In genomic region chr1:145891143-145891542, GRCh38 we compare ENCODE assay signal across 8 cellular contexts. TPM values are rescaled to one million over a fixed set of nuclear protein-coding genes. Genes with fewer than 3 reads are reported as not detected.
DNase-seq lines count a peak whose midpoint lies in the region; ATAC-seq and TF ChIP-seq lines count a peak whose summit lies in the region.

No MANE protein-coding gene starts in this region.

- H3K36me3 ChIP-seq in HCT116 (ENCODE audit: control insufficient read depth in 1 of 2, insufficient read depth in 2 of 2, low read length in 2 of 2): no peaks in the 10 kb centered on the region
- H3K36me3 ChIP-seq in SK-N-MC (ENCODE audit: insufficient read depth, low read length): no peaks in the 10 kb centered on the region
- H3K36me3 ChIP-seq in skeletal muscle tissue (ENCODE audit: control insufficient read depth in 3 of 3, insufficient read depth in 3 of 3, low read length in 3 of 3): no peaks in the 10 kb centered on the region

- no peak for DNase-seq in HCT116 (ENCODE audit: low read depth, low spot score)
- no peak for DNase-seq in SK-N-MC (ENCODE audit: low read depth, low spot score)
- no peak for DNase-seq in left ventricle myocardium superior
- DNase-seq in activated CD4-positive, alpha-beta T cell treated with anti-CD3 and anti-CD28 coated beads for 48 hours: no peak
- DNase-seq in NAMALWA (ENCODE audit: low spot score): no peak

- H3K9me2 ChIP-seq in HCT116 (ENCODE audit: insufficient read depth): no peaks in the 10 kb centered on the region

- H3K4me1 ChIP-seq in HCT116 (ENCODE audit: control insufficient read depth in 1 of 2, insufficient read depth in 2 of 2, low read length in 2 of 2) (peaks cover 29 to 41% of the 10 kb centered on the region in 2 experiments), skeletal muscle tissue (ENCODE audit: control insufficient read depth in 3 of 3, insufficient read depth in 3 of 3, low read length in 3 of 3) (peaks cover 15 to 28% (median 19%) of the 10 kb centered on the region in 3 donors)

- peak overlapping the region; percentile 71 for H3K4me2 ChIP-seq in HCT116 (ENCODE audit: low read length)

- no peaks in the 10 kb centered on the region for H4K20me1 ChIP-seq in HCT116 (ENCODE audit: insufficient read depth)

- CTCF ChIA-PET in HCT116 (lab: Charles Lee): interaction anchor here (0.7 to 3.3 kb wide), 18 partner anchors 12 to 146 kb away, joined by 3 to 36 read pairs (median 8); partner anchors contain the start of genes ANKRD34A, ITGA10, LIX1L and PIAS3

- H3K9me3 ChIP-seq in HCT116 (ENCODE audit: control insufficient read depth in 1 of 2, insufficient read depth in 1 of 2, low read depth in 1 of 2, low read length in 2 of 2) (no peaks in the 10 kb centered on the region), SK-N-MC (ENCODE audit: low read depth, low read length) (no peaks in the 10 kb centered on the region), skeletal muscle tissue (ENCODE audit: control insufficient read depth in 3 of 3, low read length in 3 of 3) (no peaks in the 10 kb centered on the region)

- H3K27me3 ChIP-seq in HCT116 (ENCODE audit: insufficient read depth, low read length) (no peaks in the 10 kb centered on the region), skeletal muscle tissue (ENCODE audit: control insufficient read depth in 3 of 3, insufficient read depth in 3 of 3, low read length in 3 of 3) (no peaks in the 10 kb centered on the region)

- ATAC-seq in HCT116 (no peak), left ventricle myocardium superior (peak; percentile 2), GM18858 (IDR thresholded peaks at IDR 0.05; ENCODE audit: unreplicated experiment) (no peak), GM18907 (IDR thresholded peaks at IDR 0.05; ENCODE audit: unreplicated experiment) (no peak)

- intact Hi-C loops in HCT116 (cut with micrococcal nuclease) (loop anchor here (5.0 kb wide), 1 partner anchor 86 kb away; no protein-coding TSS in a partner anchor), left ventricle myocardium superior (cut with micrococcal nuclease) (no loop called here)

- H3K79me2 ChIP-seq in HCT116 (ENCODE audit: insufficient read depth, low read length): no peaks in the 10 kb centered on the region

- BruUV-seq in HCT116 (replicated peaks; lab: Mats Ljungman, UMichigan): no TSS peak

- POLR2A ChIA-PET in HCT116 (lab: Charles Lee): interaction anchor here (0.8 to 2.6 kb wide), 9 partner anchors 17 to 160 kb away, joined by 3 to 21 read pairs (median 6); partner anchors contain the start of genes ANKRD34A, PEX11B, PIAS3 and POLR3GL

- H3K9ac ChIP-seq in HCT116 (ENCODE audit: low read length): 0 out of 2 replicates have a peak overlapping the region, but pooled peaks have one; percentile 54
- peak overlapping the region; percentile 8 for H3K9ac ChIP-seq in SK-N-MC (ENCODE audit: insufficient read length)
- peak overlapping the region in 2 of 3 donors; percentile 62 to 74 for H3K9ac ChIP-seq in skeletal muscle tissue (ENCODE audit: low read depth in 1 of 3, low read length in 3 of 3)

- TF ChIP-seq CTCF in HCT116 (IDR thresholded peaks at IDR 0.05 in 2 of 3, conservative IDR thresholded peaks at IDR 0.05 in 1 of 3; ENCODE audit: borderline replicate concordance in 1 of 3, insufficient read depth in 1 of 3, low read depth in 2 of 3, low read length in 2 of 3): no peak

- RAD21 ChIA-PET in HCT116 (lab: Charles Lee; ENCODE audit: low non-redundant PET in 1 of 2, low total read pairs in 2 of 2, uncharacterized antibody in 2 of 2, unreplicated experiment in 2 of 2): interaction anchor here (0.8 to 1.7 kb wide), 5 partner anchors 32 to 146 kb away, joined by 3 to 5 read pairs (median 4); partner anchors contain the start of genes RBM8A (in 2 of the 2) and PIAS3 (in 1 of the 2)

- H2AFZ ChIP-seq in HCT116 (ENCODE audit: low read depth, low read length, poor library complexity, severe bottlenecking): no peak overlapping the region

- TF ChIP-seq POLR2A in HCT116 (IDR thresholded peaks at IDR 0.05; ENCODE audit: borderline replicate concordance, extremely low read depth, insufficient read depth, insufficient read length): no peak

- H3K27ac ChIP-seq in HCT116 (ENCODE audit: low read depth, low read length): peak overlapping the region; percentile 78
- no peak overlapping the region; the same call in none of the 2 replicates for H3K27ac ChIP-seq in SK-N-MC
- H3K27ac ChIP-seq in skeletal muscle tissue (ENCODE audit: low read depth, low read length): peak overlapping the region; percentile 84

- TF ChIP-seq RAD21 in HCT116 (IDR thresholded peaks at IDR 0.05; ENCODE audit: low read depth): no peak

- H3K4me3 ChIP-seq in HCT116 (replicated peaks in 1 of 2; ENCODE audit: low read depth in 1 of 2, low read length in 2 of 2): no peak overlapping the region
- H3K4me3 ChIP-seq in SK-N-MC: no peak overlapping the region
- peak overlapping the region in 1 of 3 donors; percentile 50 for H3K4me3 ChIP-seq in skeletal muscle tissue (ENCODE audit: low read length in 3 of 3)

TF ChIP-seq in HCT116, 20 proteins besides CTCF, POLR2A, EP300 and RAD21:
- TF ChIP-seq SP1 (IDR thresholded peaks at IDR 0.05; ENCODE audit: low read depth) (0 out of 2 replicates have a peak, but pooled peaks have one; percentile 22), POLR2AphosphoS5 (IDR thresholded peaks at IDR 0.05; ENCODE audit: low read depth, low read length) (no peak)

RNA-seq across cellular contexts. Expression of gene ANKRD35, which starts 5.5 kb away (rescaled TPM):
- total RNA-seq in HCT116 (2021; ENCODE audit: unreplicated experiment) (not detected), left ventricle myocardium superior (1.1 TPM), skeletal muscle tissue (1.6 TPM)
- polyA plus RNA-seq in HCT116 (2012): 0.03 TPM in 1 of 2 replicates, not detected in the other

RNA-seq across cellular contexts. Expression of gene ITGA10, which starts 18.7 kb away (rescaled TPM):
- total RNA-seq in HCT116 (2021; ENCODE audit: unreplicated experiment) (0.86 TPM), left ventricle myocardium superior (0.82 TPM), skeletal muscle tissue (3.1 TPM)
- 0.55 and 0.91 TPM in 2 replicates for polyA plus RNA-seq in HCT116 (2012)

RNA-seq across cellular contexts. Expression of gene PEX11B, which starts 27.4 kb away (rescaled TPM):
- total RNA-seq in HCT116 (2021; ENCODE audit: unreplicated experiment) (20.9 TPM), left ventricle myocardium superior (23.8 TPM), skeletal muscle tissue (26.6 TPM)
- polyA plus RNA-seq in HCT116 (2012): 15.2 and 18.3 TPM in 2 replicates

RNA-seq across cellular contexts. Expression of gene PIAS3, which starts 32.3 kb away (rescaled TPM):
- total RNA-seq in HCT116 (2021; ENCODE audit: unreplicated experiment) (31.2 TPM), left ventricle myocardium superior (13.3 TPM), skeletal muscle tissue (5.7 TPM)
- 28.3 and 37.6 TPM in 2 replicates for polyA plus RNA-seq in HCT116 (2012)

RNA-seq across cellular contexts. Expression of gene RBM8A, which starts 36.1 kb away (rescaled TPM):
- total RNA-seq in HCT116 (2021; ENCODE audit: unreplicated experiment) (195 TPM), left ventricle myocardium superior (57.7 TPM), skeletal muscle tissue (36.5 TPM)
- 234 and 261 TPM in 2 replicates for polyA plus RNA-seq in HCT116 (2012)

Comparison
In these comparisons a context has a peak if more than half of its experiments do, and no peak if none do; other contexts are left out.
1. H3K9ac ChIP-seq: peak in every context shown above with its lines; median percentile 68 in skeletal muscle tissue; 54 in HCT116; 8 in SK-N-MC.